23 cellular contexts compared by ENCODE assay signal in the genomic region with DNA sequence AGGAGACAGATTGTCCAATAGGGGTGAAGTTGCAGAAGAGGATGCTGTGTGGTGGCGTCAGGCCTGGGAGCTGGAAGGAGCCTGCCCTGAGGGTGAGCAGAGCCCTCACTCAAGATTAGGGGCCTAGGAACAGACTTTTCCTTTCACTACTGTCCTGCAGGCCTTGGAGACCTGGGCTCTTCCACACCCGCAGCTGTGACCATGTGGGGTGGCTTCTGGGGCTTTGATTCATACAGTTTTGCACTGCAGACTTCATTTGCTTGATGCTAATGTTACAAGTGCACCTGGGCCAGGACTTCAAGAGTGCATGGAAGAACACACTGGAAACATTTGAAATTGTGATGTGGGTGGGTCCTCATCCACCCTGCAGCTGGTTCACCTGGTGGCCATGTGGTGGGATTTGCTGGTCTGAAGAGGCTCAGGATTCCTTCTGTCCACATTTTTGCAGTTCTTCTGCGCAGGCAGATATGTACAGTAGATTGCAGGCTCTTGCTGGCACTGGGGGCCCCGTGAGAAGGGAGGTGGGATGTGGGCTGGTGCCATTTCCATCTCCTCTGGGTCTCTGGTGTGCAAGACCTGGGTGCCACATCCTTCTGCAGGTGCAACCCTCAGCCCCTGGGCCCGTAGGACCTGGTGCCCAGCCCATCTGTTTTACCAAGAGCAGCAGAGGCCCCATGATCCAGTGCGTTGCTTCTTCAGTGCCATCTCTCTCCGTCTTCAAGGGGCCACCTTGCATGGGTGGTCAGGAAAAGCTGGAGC. TPM values are rescaled to one million over a fixed set of nuclear protein-coding genes. Genes with fewer than 3 reads are reported as not detected.
DNase-seq lines count a peak whose midpoint lies in the region; ATAC-seq and TF ChIP-seq lines count a peak whose summit lies in the region.
"Had no signal": no experiment of that assay in that cellular context is flagged by ENCODE, and none has a peak within 500 bp of the region (broad histone marks: within the 10 kb centered on the region; RNA-seq: fewer than 3 reads in every experiment).

No MANE protein-coding gene starts in this region.

- H3K9ac ChIP-seq in neural progenitor cell, result no peak overlapping the region

- H3K27ac Mint-ChIP-seq in neural progenitor cell, result peak overlapping the region; percentile 46
- H3K27ac Mint-ChIP-seq: CD8-positive, alpha-beta T cell had no signal

- H3K27me3 Mint-ChIP-seq in neural progenitor cell (ENCODE audit: insufficient read depth, low read depth), result peaks cover 3% of the 10 kb centered on the region

- H3F3A ChIP-seq in neural progenitor cell (ENCODE audit: low read depth), result peaks cover 41% of the 10 kb centered on the region

- DNase-seq in activated CD8-positive, alpha-beta memory T cell treated with anti-CD3 and anti-CD28 coated beads for 24 hours, result peak; percentile 30
- DNase-seq in activated CD8-positive, alpha-beta memory T cell treated with anti-CD3 and anti-CD28 coated beads, Interleukin-2, amount 50 U/mL, for 4 hours, result no peak
- DNase-seq in ecto neural progenitor cell (ENCODE audit: low spot score) (peak; percentile 33), neural progenitor cell (ENCODE audit: low spot score) (no peak), T-helper 1 cell (no peak)
- DNase-seq in effector CD4-positive, alpha-beta T cell, result no peak
- DNase-seq: 8988T, AML-193, C1 segment of cervical spinal cord, Calu3, DMS53, GDM1, MG63, NCI-H1417 treated with DMSO at 0.1 percent for 48 hours, NCI-H187, NCI-H2107, NCI-H446 treated with DMSO at 0.1 percent for 48 hours, NCI-H526 treated with DMSO at 0.1 percent for 48 hours, OCI-M1 had no signal

- H3K9me3 Mint-ChIP-seq in neural progenitor cell, result no peaks in the 10 kb centered on the region
- H3K9me3 Mint-ChIP-seq: CD8-positive, alpha-beta T cell had no signal

- H2AFZ ChIP-seq in neural progenitor cell (replicated peaks), result no peak overlapping the region

- no peak overlapping the region for H3K27ac ChIP-seq in neural progenitor cell
- H3K27ac ChIP-seq: SJCRH30 had no signal

- no peak overlapping the region for H3K4me2 ChIP-seq in neural progenitor cell

- H3K36me3 ChIP-seq in neural progenitor cell, result no peaks in the 10 kb centered on the region
- H3K36me3 ChIP-seq: MG63, SJCRH30 had no signal

- H3K36me3 Mint-ChIP-seq in neural progenitor cell, result peaks cover 8% of the 10 kb centered on the region
- H3K36me3 Mint-ChIP-seq: CD8-positive, alpha-beta T cell had no signal

- H3K9me3 ChIP-seq in neural progenitor cell (ENCODE audit: low read depth), result no peaks in the 10 kb centered on the region
- H3K9me3 ChIP-seq: MG63, SJCRH30 had no signal

- peaks cover 97% of the 10 kb centered on the region for H3K79me2 ChIP-seq in neural progenitor cell (ENCODE audit: low read depth)

- H4K20me1 ChIP-seq in neural progenitor cell (ENCODE audit: low read depth), result peaks cover 92% of the 10 kb centered on the region

- TF ChIP-seq CTCF in neural progenitor cell (IDR thresholded peaks at IDR 0.05), result no peak

- H3K4me3 ChIP-seq in neural progenitor cell, result no peak overlapping the region
- H3K4me3 ChIP-seq: K562, MG63, SJCRH30 had no signal

- H3K27me3 ChIP-seq in neural progenitor cell, result no peaks in the 10 kb centered on the region
- H3K27me3 ChIP-seq: MG63, SJCRH30 had no signal

- peaks cover 56% of the 10 kb centered on the region for H3K4me1 ChIP-seq in neural progenitor cell

- no peak for ATAC-seq in GM21723 (IDR thresholded peaks at IDR 0.05; ENCODE audit: unreplicated experiment)
- ATAC-seq: CD8-positive, alpha-beta T cell; K562 had no signal

- H3K4me3 Mint-ChIP-seq in neural progenitor cell, result peak overlapping the region; percentile 50
- H3K4me3 Mint-ChIP-seq: CD8-positive, alpha-beta T cell had no signal

- peaks cover 73% of the 10 kb centered on the region for H3K4me1 Mint-ChIP-seq in neural progenitor cell

RNA-seq across cellular contexts. Expression of a gene that starts 9.9 kb away (rescaled TPM):
- 9.4 and 39.6 TPM in 2 replicates for total RNA-seq in neural progenitor cell (ENCODE audit: low replicate concordance)
- total RNA-seq: CD8-positive, alpha-beta T cell had no signal

Comparison
In these comparisons a context has a peak if more than half of its experiments do, and no peak if none do; other contexts are left out.
1. DNase-seq: peak in activated CD8-positive, alpha-beta memory T cell treated with anti-CD3 and anti-CD28 coated beads for 24 hours (single experiment) and ecto neural progenitor cell (single experiment); none in activated CD8-positive, alpha-beta memory T cell treated with anti-CD3 and anti-CD28 coated beads, Interleukin-2, amount 50 U/mL, for 4 hours (single experiment), neural progenitor cell (single experiment), effector CD4-positive, alpha-beta T cell (single experiment) and T-helper 1 cell (0 of 5).